ENCODE assay signal across 8 cellular contexts in genomic region chr2:237291138-237291792, GRCh38.
DNase-seq lines count a peak whose midpoint lies in the region; ATAC-seq lines count a peak whose summit lies in the region.

No MANE protein-coding gene starts in this region.

- H3K27me3 ChIP-seq in BLaER1 treated with 17β-estradiol and CSF1 and Interleukin-3, amounts not matched to agents 10 nM and 100 nM: peaks cover 5 to 25% (median 22%) of the 10 kb centered on the region in 11 experiments; a peak in 17 of 22 replicates
- H3K27me3 ChIP-seq in MG63: no peaks in the 10 kb centered on the region
- no peaks in the 10 kb centered on the region for H3K27me3 ChIP-seq in SJCRH30

- peak; percentile 98 for DNase-seq in MG63
- DNase-seq in SJCRH30: peak; percentile 83 to 90
- peak; percentile 70 to 99 for DNase-seq in dermis microvascular lymphatic vessel endothelial cell (ENCODE audit: low read depth in 2 of 2)
- DNase-seq in stimulated activated effector memory CD8-positive, alpha-beta T cell treated with anti-CD3 and anti-CD28 coated beads, Interleukin-12 subunit alpha, Interleukin-12 subunit beta, amount 100 ng/mL, for 72 hours (ENCODE audit: low spot score in 2 of 2): no peak
- no peak for DNase-seq in activated CD4-positive, CD25-positive, alpha-beta regulatory T cell treated with anti-CD3 and anti-CD28 coated beads, Interleukin-2, amount 50 U/mL, for 72 hours
- no peak for DNase-seq in effector CD4-positive, alpha-beta T cell

- peak overlapping the region in 6 of 11 experiments; percentile 0 to 71 (median 60); a peak in 10 of 22 replicates for H3K9ac ChIP-seq in BLaER1 treated with 17β-estradiol and CSF1 and Interleukin-3, amounts not matched to agents 10 nM and 100 nM

- H3K4me1 ChIP-seq in BLaER1 treated with 17β-estradiol and CSF1 and Interleukin-3, amounts not matched to agents 10 nM and 100 nM: peaks cover 6 to 20% (median 12%) of the 10 kb centered on the region in 10 experiments; a peak in 18 of 20 replicates
- H3K4me1 ChIP-seq in SJCRH30 (peaks cover 9% of the 10 kb centered on the region; the same call in 1 of the 2 replicates), mesodermal cell (ENCODE audit: control insufficient read depth, insufficient read depth, low read length, poor library complexity, severe bottlenecking) (peaks cover 13% of the 10 kb centered on the region)

- H3K4me1 Mint-ChIP-seq in stimulated activated effector memory CD8-positive, alpha-beta T cell treated with anti-CD3 and anti-CD28 coated beads, Interleukin-12 subunit alpha, Interleukin-12 subunit beta, amount 100 ng/mL, for 72 hours: peaks cover 10% of the 10 kb centered on the region

- H4K20me1 ChIP-seq in BLaER1 treated with 17β-estradiol and CSF1 and Interleukin-3, amounts not matched to agents 10 nM and 100 nM: no peaks in the 10 kb centered on the region

- no peaks in the 10 kb centered on the region for H3K36me3 Mint-ChIP-seq in stimulated activated effector memory CD8-positive, alpha-beta T cell treated with anti-CD3 and anti-CD28 coated beads, Interleukin-12 subunit alpha, Interleukin-12 subunit beta, amount 100 ng/mL, for 72 hours

- H3K4me2 ChIP-seq in BLaER1 treated with 17β-estradiol and CSF1 and Interleukin-3, amounts not matched to agents 10 nM and 100 nM: peak overlapping the region; percentile 41 to 85 (median 68)

- H3K36me3 ChIP-seq in BLaER1 treated with 17β-estradiol and CSF1 and Interleukin-3, amounts not matched to agents 10 nM and 100 nM: no peaks in the 10 kb centered on the region
- H3K36me3 ChIP-seq in MG63: peaks cover 4% of the 10 kb centered on the region
- H3K36me3 ChIP-seq in SJCRH30: no peaks in the 10 kb centered on the region
- no peaks in the 10 kb centered on the region for H3K36me3 ChIP-seq in mesodermal cell (ENCODE audit: control insufficient read depth, insufficient read depth, low read length)

- 70 to 76% methylated on average over 17 of the region's 20 CpGs for WGBS in mesodermal cell (ENCODE audit: insufficient coverage in 2 of 2), 2 experiments

- H3K9me3 Mint-ChIP-seq in stimulated activated effector memory CD8-positive, alpha-beta T cell treated with anti-CD3 and anti-CD28 coated beads, Interleukin-12 subunit alpha, Interleukin-12 subunit beta, amount 100 ng/mL, for 72 hours: peaks cover 6% of the 10 kb centered on the region

- peak overlapping the region in 3 of 10 experiments; percentile 18 to 24 (median 21); a peak in 4 of 20 replicates for H3K4me3 ChIP-seq in BLaER1 treated with 17β-estradiol and CSF1 and Interleukin-3, amounts not matched to agents 10 nM and 100 nM
- H3K4me3 ChIP-seq in MG63 (no peak overlapping the region), SJCRH30 (peak overlapping the region; percentile 4), mesodermal cell (ENCODE audit: extremely low read depth, insufficient read depth, low read length, poor library complexity, severe bottlenecking) (no peak overlapping the region)

- H3K27ac Mint-ChIP-seq in stimulated activated effector memory CD8-positive, alpha-beta T cell treated with anti-CD3 and anti-CD28 coated beads, Interleukin-12 subunit alpha, Interleukin-12 subunit beta, amount 100 ng/mL, for 72 hours: peak overlapping the region; percentile 49

- peak overlapping the region in 5 of 11 experiments; percentile 26 to 80 (median 76); a peak in 10 of 22 replicates for H3K27ac ChIP-seq in BLaER1 treated with 17β-estradiol and CSF1 and Interleukin-3, amounts not matched to agents 10 nM and 100 nM
- H3K27ac ChIP-seq in SJCRH30 (no peak overlapping the region), mesodermal cell (ENCODE audit: low read depth, low read length, severe bottlenecking) (peak overlapping the region; percentile 95)

- peak overlapping the region; percentile 58 for H3K4me3 Mint-ChIP-seq in stimulated activated effector memory CD8-positive, alpha-beta T cell treated with anti-CD3 and anti-CD28 coated beads, Interleukin-12 subunit alpha, Interleukin-12 subunit beta, amount 100 ng/mL, for 72 hours

- ATAC-seq in stimulated activated effector memory CD8-positive, alpha-beta T cell treated with anti-CD3 and anti-CD28 coated beads, Interleukin-12 subunit alpha, Interleukin-12 subunit beta, amount 100 ng/mL, for 72 hours: peak; percentile 67

- H3K9me3 ChIP-seq in BLaER1 treated with 17β-estradiol and CSF1 and Interleukin-3, amounts not matched to agents 10 nM and 100 nM (replicated peaks in 1 of 11): peaks cover 7 to 22% (median 16%) of the 10 kb centered on the region in 11 experiments; a peak in 19 of 22 replicates
- H3K9me3 ChIP-seq in MG63 (peaks cover 11% of the 10 kb centered on the region), SJCRH30 (replicated peaks) (no peaks in the 10 kb centered on the region), mesodermal cell (ENCODE audit: control insufficient read depth, low read length) (peaks cover 14% of the 10 kb centered on the region)

Comparison
In these comparisons a context has a peak if more than half of its experiments do, and no peak if none do; other contexts are left out.
1. DNase-seq: peak in MG63 (single experiment), SJCRH30 (2 of 2) and dermis microvascular lymphatic vessel endothelial cell (2 of 2); none in stimulated activated effector memory CD8-positive, alpha-beta T cell treated with anti-CD3 and anti-CD28 coated beads, Interleukin-12 subunit alpha, Interleukin-12 subunit beta, amount 100 ng/mL, for 72 hours (0 of 2), activated CD4-positive, CD25-positive, alpha-beta regulatory T cell treated with anti-CD3 and anti-CD28 coated beads, Interleukin-2, amount 50 U/mL, for 72 hours (single experiment) and effector CD4-positive, alpha-beta T cell (single experiment).